In genomic region chr2:20957745-20958144, GRCh38 we compare ENCODE assay signal across 29 cellular contexts.
DNase-seq lines count a peak whose midpoint lies in the region; ATAC-seq, FAIRE-seq and TF ChIP-seq lines count a peak whose summit lies in the region.
"Had no signal": no experiment of that assay in that cellular context is flagged by ENCODE, and none has a peak within 500 bp of the region (broad histone marks: within the 10 kb centered on the region; RNA-seq: fewer than 3 reads in every experiment).

No MANE protein-coding gene starts in this region.

- no peak overlapping the region for H3K27ac ChIP-seq in GM23338 (ENCODE audit: low read depth)
- H3K27ac ChIP-seq in H1 (ENCODE audit: low read depth, low read length) = no peak overlapping the region
- H3K27ac ChIP-seq: BLaER1 had no signal

- CTCF ChIA-PET in H1 (lab: Charles Lee; ENCODE audit: partially characterized antibody) = interaction anchor here (0.6 to 11.0 kb wide), 10 partner anchors 10 to 297 kb away, joined by 3 to 126 read pairs (median 5); no protein-coding TSS in a partner anchor

- no peak overlapping the region for H2BK20ac ChIP-seq in H1 (ENCODE audit: low read length)

- no peak for ATAC-seq in GM23338

- TF ChIP-seq CTCF in GM23338 (conservative IDR thresholded peaks at IDR 0.05; ENCODE audit: low read depth in 2 of 2) (no peak), H1 (IDR thresholded peaks at IDR 0.05; ENCODE audit: control extremely low read depth in 1 of 3, insufficient read depth in 1 of 3, low read depth in 1 of 3, low read length in 3 of 3) (no peak), nephron progenitor cell (IDR thresholded peaks at IDR 0.05) (no peak)

- H3K4me1 ChIP-seq in GM23338 (ENCODE audit: insufficient read depth) (no peaks in the 10 kb centered on the region), H1 (replicated peaks in 1 of 4; ENCODE audit: control insufficient read depth in 3 of 4, insufficient read depth in 4 of 4, low read length in 3 of 4) (no peaks in the 10 kb centered on the region; a peak in 1 of 7 replicates)
- H3K4me1 ChIP-seq: BE2C had no signal

- peak; percentile 14 for DNase-seq in G401 (ENCODE audit: low spot score)
- DNase-seq in GM23338 (ENCODE audit: low spot score) = no peak
- DNase-seq in H1 (ENCODE audit: low read depth in 1 of 2, low spot score in 2 of 2) = no peak
- DNase-seq in nephron progenitor cell = peak; percentile 23
- DNase-seq in NCI-H2171 treated with DMSO at 0.1 percent for 48 hours (lab: John Stamatoyannopoulos, UW) = no peak
- no peak for DNase-seq in GM19240 (ENCODE audit: insufficient read length, low spot score)
- no peak for DNase-seq in MV-4-11 (lab: John Stamatoyannopoulos, UW)
- DNase-seq in amniotic stem cell (lab: John Stamatoyannopoulos, UW) = no peak
- DNase-seq: 8988T; ACHN; BE2C; C1 segment of cervical spinal cord; CD4-positive, alpha-beta memory T cell; CD4-positive, CD25-positive, alpha-beta regulatory T cell; CD8-positive, alpha-beta memory T cell; COR-L47; DMS 273 treated with DMSO at 0.1 percent for 48 hours; DMS153; DMS53; DMS79; DND-41; EL; GF-D8 had no signal

- no peak overlapping the region for H3K23ac ChIP-seq in H1 (ENCODE audit: insufficient read length)

- H3K9me3 Mint-ChIP-seq in GM23338 (no peaks in the 10 kb centered on the region), nephron progenitor cell (no peaks in the 10 kb centered on the region)
- H3K9me3 Mint-ChIP-seq: CD4-positive, CD25-positive, alpha-beta regulatory T cell; CD8-positive, alpha-beta memory T cell had no signal

- no peak overlapping the region for H4K5ac ChIP-seq in H1 (ENCODE audit: insufficient read length, low read depth, low read length)

- H2AFZ ChIP-seq in GM23338 = 0 out of 2 replicates have a peak overlapping the region, but pooled peaks have one; percentile 28
- no peak overlapping the region; the same call in 1 of the 2 replicates for H2AFZ ChIP-seq in H1 (ENCODE audit: low read length)

- H3K9me2 ChIP-seq in GM23338 (ENCODE audit: insufficient read depth) = no peaks in the 10 kb centered on the region

- H3K4me1 Mint-ChIP-seq in GM23338 (no peaks in the 10 kb centered on the region), nephron progenitor cell (peaks cover 38% of the 10 kb centered on the region)
- H3K4me1 Mint-ChIP-seq: CD14-positive monocyte; CD4-positive, alpha-beta memory T cell; CD4-positive, CD25-positive, alpha-beta regulatory T cell; CD8-positive, alpha-beta memory T cell had no signal

- H3K27me3 Mint-ChIP-seq in GM23338 (ENCODE audit: insufficient read depth, low read depth, poor library complexity) = peaks cover 8% of the 10 kb centered on the region
- H3K27me3 Mint-ChIP-seq in nephron progenitor cell (ENCODE audit: low read depth, poor library complexity) = peaks cover 44% of the 10 kb centered on the region

- no peaks in the 10 kb centered on the region for H3F3A ChIP-seq in GM23338 (replicated peaks; ENCODE audit: low read depth)

- H2BK120ac ChIP-seq in H1 (replicated peaks; ENCODE audit: low read depth, low read length) = no peak overlapping the region

- H2AK5ac ChIP-seq in H1 (ENCODE audit: low read depth, low read length) = no peak overlapping the region

- H4K91ac ChIP-seq in H1 (replicated peaks; ENCODE audit: insufficient read length, low read length) = no peak overlapping the region

- no peak overlapping the region for H3K4ac ChIP-seq in H1 (replicated peaks; ENCODE audit: insufficient read length, low read depth, low read length)

- no peak for TF ChIP-seq EP300 in H1 (IDR thresholded peaks at IDR 0.05; ENCODE audit: borderline replicate concordance in 1 of 2, low read depth in 2 of 2, low read length in 2 of 2)

- no peaks in the 10 kb centered on the region for H3K79me2 ChIP-seq in GM23338 (replicated peaks; ENCODE audit: insufficient read depth)
- H3K79me2 ChIP-seq in H1 (ENCODE audit: control insufficient read depth in 1 of 2, insufficient read depth in 2 of 2, low read length in 2 of 2) = no peaks in the 10 kb centered on the region

- H3K4me3 Mint-ChIP-seq in GM23338 (no peak overlapping the region), nephron progenitor cell (no peak overlapping the region)
- H3K4me3 Mint-ChIP-seq: CD14-positive monocyte; CD4-positive, alpha-beta memory T cell; CD4-positive, CD25-positive, alpha-beta regulatory T cell; CD8-positive, alpha-beta memory T cell had no signal

- no peaks in the 10 kb centered on the region; the same call in 1 of the 2 replicates for H3K79me1 ChIP-seq in H1 (ENCODE audit: low read depth, low read length)

- H3K14ac ChIP-seq in H1 (ENCODE audit: insufficient read length) = no peak overlapping the region

- H3K27ac Mint-ChIP-seq in GM23338 (no peak overlapping the region), nephron progenitor cell (peak overlapping the region; percentile 53)
- H3K27ac Mint-ChIP-seq: CD4-positive, alpha-beta memory T cell; CD4-positive, CD25-positive, alpha-beta regulatory T cell; CD8-positive, alpha-beta memory T cell had no signal

- in situ Hi-C loops in G401 (cut with HindIII; ENCODE audit: low sequenced_read_pairs) = loop anchor here (25.0 kb wide), 1 partner anchor 270 kb away; no protein-coding TSS in a partner anchor

- no peaks in the 10 kb centered on the region for H3K36me3 Mint-ChIP-seq in GM23338 (ENCODE audit: low read depth)
- no peaks in the 10 kb centered on the region for H3K36me3 Mint-ChIP-seq in nephron progenitor cell (ENCODE audit: low read depth)
- H3K36me3 Mint-ChIP-seq: CD14-positive monocyte; CD4-positive, alpha-beta memory T cell; CD4-positive, CD25-positive, alpha-beta regulatory T cell; CD8-positive, alpha-beta memory T cell had no signal

- peaks cover 11% of the 10 kb centered on the region; the same call in 1 of the 2 replicates for H3K23me2 ChIP-seq in H1 (ENCODE audit: low read depth, low read length)

- no peak for TF ChIP-seq POLR2A in H1 (IDR thresholded peaks at IDR 0.05; ENCODE audit: control extremely low read depth in 1 of 2, low read depth in 2 of 2, low read length in 2 of 2)

- 90% methylated on average over 13 of the region's 14 CpGs; no CpG with 5 or more reads in 1 of the 2 experiments for WGBS in H1 (ENCODE audit: extremely low coverage in 1 of 2, insufficient coverage in 1 of 2, insufficient read length in 1 of 2, insufficient replicate concordance in 2 of 2, low coverage in 1 of 2, low lambda C conversion rate in 2 of 2, missing lambda C conversion rate in 1 of 2), 2 experiments

- H3K18ac ChIP-seq in H1 (ENCODE audit: extremely low read depth, low read length) = no peak overlapping the region

- FAIRE-seq in H1 (lab: Jason Lieb, UNC) = no peak
- FAIRE-seq: A204.1, G401.6, GM12891, GM18507 had no signal

- POLR2A ChIA-PET in H1 (lab: Charles Lee; ENCODE audit: partially characterized antibody) = no interaction called here

- H3K9ac ChIP-seq in H1 (replicated peaks in 1 of 4; ENCODE audit: extremely low read depth in 1 of 4, low read depth in 3 of 4, low read length in 3 of 4) = no peak overlapping the region
- H3K9ac ChIP-seq: BLaER1 had no signal

- H4K8ac ChIP-seq in H1 (ENCODE audit: extremely low read depth, insufficient read depth, low read length) = no peak overlapping the region

- 0 out of 2 replicates have a peak overlapping the region, but pooled peaks have one; percentile 14 for H2BK12ac ChIP-seq in H1 (ENCODE audit: low read depth, low read length)

- H3K4me2 ChIP-seq in GM23338 = no peak overlapping the region
- no peak overlapping the region for H3K4me2 ChIP-seq in H1 (ENCODE audit: insufficient read depth in 1 of 2, low read depth in 2 of 2, low read length in 2 of 2)
- H3K4me2 ChIP-seq: BLaER1 had no signal

- TF ChIP-seq RAD21 in H1 (IDR thresholded peaks at IDR 0.05 in 1 of 2, conservative IDR thresholded peaks at IDR 0.05 in 1 of 2; ENCODE audit: low read depth in 2 of 2, low read length in 2 of 2) = no peak

- no peak overlapping the region for H3K56ac ChIP-seq in H1 (replicated peaks; ENCODE audit: insufficient read length, low read depth, low read length)

- H3K36me3 ChIP-seq in GM23338 (ENCODE audit: insufficient read depth) (no peaks in the 10 kb centered on the region), H1 (ENCODE audit: control insufficient read depth in 2 of 4, insufficient read depth in 4 of 4, low read length in 3 of 4) (no peaks in the 10 kb centered on the region)
- H3K36me3 ChIP-seq: BE2C, BLaER1 had no signal

- no peak overlapping the region; the same call in 1 of the 2 replicates for H2BK5ac ChIP-seq in H1 (ENCODE audit: low read depth, low read length)

- no peak overlapping the region for H3K4me3 ChIP-seq in GM23338
- H3K4me3 ChIP-seq in H1 (ENCODE audit: extremely low read depth in 1 of 4, insufficient read depth in 2 of 4, low read depth in 3 of 4, low read length in 4 of 4) = no peak overlapping the region
- H3K4me3 ChIP-seq: BLaER1 had no signal

- H3K27me3 ChIP-seq in GM23338 (ENCODE audit: insufficient read depth) (no peaks in the 10 kb centered on the region), H1 (replicated peaks in 1 of 4; ENCODE audit: control insufficient read depth in 3 of 4, extremely low read depth in 1 of 4, insufficient read depth in 3 of 4, low read length in 3 of 4) (no peaks in the 10 kb centered on the region)
- H3K27me3 ChIP-seq: BE2C, BLaER1 had no signal

- no peak overlapping the region for H2BK15ac ChIP-seq in H1 (ENCODE audit: low read length)

- no peaks in the 10 kb centered on the region for H3K9me3 ChIP-seq in H1 (ENCODE audit: insufficient read depth in 2 of 2, low read depth in 1 of 2, low read length in 1 of 2)
- H3K9me3 ChIP-seq: BE2C, BLaER1 had no signal

- H4K20me1 ChIP-seq in GM23338 (replicated peaks; ENCODE audit: insufficient read depth) (no peaks in the 10 kb centered on the region), H1 (replicated peaks in 1 of 2; ENCODE audit: control insufficient read depth in 1 of 2, insufficient read depth in 2 of 2, low read length in 2 of 2) (peaks cover 0 to 9% of the 10 kb centered on the region in 2 experiments)
- H4K20me1 ChIP-seq: BLaER1 had no signal

TF ChIP-seq in H1, 55 proteins besides CTCF, POLR2A, EP300 and RAD21 (continues in another document):
- no peak for TF ChIP-seq BCL11A (IDR thresholded peaks at IDR 0.05; ENCODE audit: low read depth in 2 of 2, low read length in 2 of 2)
- no peak for TF ChIP-seq JUND (IDR thresholded peaks at IDR 0.05; ENCODE audit: low read length)
- TF ChIP-seq GTF2F1 (IDR thresholded peaks at IDR 0.05; ENCODE audit: borderline replicate concordance, low read depth, low read length) = no peak
- TF ChIP-seq RNF2 (IDR thresholded peaks at IDR 0.05; ENCODE audit: borderline replicate concordance, low read depth, low read length, missing control alignments, poor library complexity, severe bottlenecking) = no peak
- no peak for TF ChIP-seq EZH2 (IDR thresholded peaks at IDR 0.05; ENCODE audit: low read depth, low read length, severe bottlenecking)
- TF ChIP-seq POU5F1 (IDR thresholded peaks at IDR 0.05; ENCODE audit: low read depth, low read length) = no peak
- no peak for TF ChIP-seq TAF7 (optimal IDR thresholded peaks at IDR 0.05; ENCODE audit: borderline replicate concordance, low read depth, low read length)
- no peak for TF ChIP-seq SAP30 (IDR thresholded peaks at IDR 0.05; ENCODE audit: insufficient read depth, insufficient replicate concordance, low read length)
- TF ChIP-seq CBX5 (IDR thresholded peaks at IDR 0.05; ENCODE audit: low read depth, low read length) = no peak

Comparison
In these comparisons a context has a peak if more than half of its experiments do, and no peak if none do; other contexts are left out.
1. DNase-seq: peak in G401 (single experiment) and nephron progenitor cell (single experiment); none in GM23338 (single experiment), H1 (0 of 2), NCI-H2171 treated with DMSO at 0.1 percent for 48 hours (single experiment), GM19240 (single experiment), MV-4-11 (single experiment) and amniotic stem cell (single experiment).